Comparison of ENCODE assay signal across 28 cellular contexts in genomic region chr12:116331876-116332275, GRCh38.
"Had no signal": no experiment of that assay in that cellular context is flagged by ENCODE, and none has a peak within 500 bp of the region (broad histone marks: within the 10 kb centered on the region; RNA-seq: fewer than 3 reads in every experiment).

No MANE protein-coding gene starts in this region.

- H3K36me3 Mint-ChIP-seq: mesothelial cell of epicardium, neural progenitor cell had no signal

- H3K4me1 ChIP-seq: parathyroid adenoma, right atrium auricular region, transverse colon had no signal

- DNase-seq: dermis blood vessel endothelial cell; effector memory CD4-positive, alpha-beta T cell; erythroblast; gastrocnemius medialis; head of caudate nucleus; mesenchymal stem cell; mucosa of descending colon; naive thymus-derived CD4-positive, alpha-beta T cell; stimulated activated CD4-positive, alpha-beta T cell treated with anti-CD3 and anti-CD28 coated beads, Interleukin-12 subunit alpha, Interleukin-12 subunit beta, amount 100 ng/mL, for 4 hours; stimulated activated CD4-positive, alpha-beta T cell treated with anti-CD3 and anti-CD28 coated beads, Interleukin-1b, Interleukin-23, amount 100 ng/mL, for 48 hours; stimulated activated CD4-positive, alpha-beta T cell treated with anti-CD3 and anti-CD28 coated beads, Interleukin-4, amount 100 ng/mL, for 1 hour; stimulated activated naive CD4-positive, alpha-beta T cell; stimulated activated naive CD8-positive, alpha-beta T cell treated with anti-CD3 and anti-CD28 coated beads, Interleukin-15, amount 100 ng/mL, for 72 hours; transverse colon had no signal

- H3K4me3 ChIP-seq: coronary artery, gastrocnemius medialis, lung, mucosa of descending colon, neural progenitor cell, right atrium auricular region, smooth muscle cell, suprapubic skin, transverse colon had no signal

- H3K27ac ChIP-seq: coronary artery, gastrocnemius medialis, neural progenitor cell, parathyroid adenoma, right atrium auricular region, suprapubic skin, transverse colon had no signal

- H3K9me3 Mint-ChIP-seq: stimulated activated naive CD8-positive, alpha-beta T cell treated with anti-CD3 and anti-CD28 coated beads, Interleukin-15, amount 100 ng/mL, for 72 hours had no signal

- H3K4me1 Mint-ChIP-seq: mesothelial cell of epicardium, nephron had no signal

- FAIRE-seq: endothelial cell of umbilical vein, keratinocyte had no signal

- H3K9me3 ChIP-seq: gastrocnemius medialis, mucosa of descending colon, right atrium auricular region, suprapubic skin, transverse colon had no signal

- ATAC-seq: gastrocnemius medialis; left lobe of liver; mucosa of descending colon; naive thymus-derived CD4-positive, alpha-beta T cell; sciatic nerve; stimulated activated naive CD8-positive, alpha-beta T cell treated with anti-CD3 and anti-CD28 coated beads, Interleukin-15, amount 100 ng/mL, for 72 hours had no signal

- H3K27me3 ChIP-seq: gastrocnemius medialis, neural progenitor cell, right atrium auricular region, suprapubic skin, transverse colon had no signal

- H3K4me3 Mint-ChIP-seq: mesothelial cell of epicardium; naive thymus-derived CD4-positive, alpha-beta T cell; nephron; neural progenitor cell; stimulated activated naive CD8-positive, alpha-beta T cell treated with anti-CD3 and anti-CD28 coated beads, Interleukin-15, amount 100 ng/mL, for 72 hours had no signal

- H3K9ac ChIP-seq: neural progenitor cell, parathyroid adenoma had no signal

- H2AFZ ChIP-seq: neural progenitor cell, parathyroid adenoma had no signal

- H3K27me3 Mint-ChIP-seq: progenitor cell of endocrine pancreas; stimulated activated naive CD8-positive, alpha-beta T cell treated with anti-CD3 and anti-CD28 coated beads, Interleukin-15, amount 100 ng/mL, for 72 hours had no signal

- H3K79me2 ChIP-seq: parathyroid adenoma had no signal

- H3K27ac Mint-ChIP-seq: mesothelial cell of epicardium; naive thymus-derived CD4-positive, alpha-beta T cell; nephron; neural progenitor cell; progenitor cell of endocrine pancreas; stimulated activated naive CD8-positive, alpha-beta T cell treated with anti-CD3 and anti-CD28 coated beads, Interleukin-15, amount 100 ng/mL, for 72 hours had no signal

- H3K36me3 ChIP-seq: gastrocnemius medialis, neural progenitor cell, right atrium auricular region, suprapubic skin, transverse colon had no signal

- H3K4me2 ChIP-seq: neural progenitor cell, smooth muscle cell had no signal
